7 cellular contexts compared by ENCODE assay signal in genomic region chr6:28597924-28598323, GRCh38.
A peak's percentile ranks its signal among the peaks of the same experiment; 100 is the strongest.
DNase-seq lines count a peak whose midpoint lies in the region; TF ChIP-seq lines count a peak whose summit lies in the region.

No MANE protein-coding gene starts in this region.

- no peaks in the 10 kb centered on the region for H3K79me1 ChIP-seq in neuronal stem cell (ENCODE audit: low read depth, low read length)

- H2BK12ac ChIP-seq in neuronal stem cell (ENCODE audit: low read length): no peak overlapping the region

- H3K27me3 ChIP-seq in HAP-1 (ENCODE audit: low read depth) (no peaks in the 10 kb centered on the region), neuronal stem cell (ENCODE audit: control insufficient read depth in 3 of 3, insufficient read depth in 3 of 3, low read depth in 1 of 3, low read length in 3 of 3) (peaks cover 0 to 3% (median 0%) of the 10 kb centered on the region in 3 experiments), uterus (peaks cover 0 to 5% of the 10 kb centered on the region in 2 donors)

- POLR2A ChIA-PET in GM10248 (lab: Yijun Ruan, JAX): no interaction called here

- no peak for TF ChIP-seq POLR2A in uterus (IDR thresholded peaks at IDR 0.05)

- H2BK15ac ChIP-seq in neuronal stem cell (ENCODE audit: low read length): no peak overlapping the region

- H4K91ac ChIP-seq in neuronal stem cell (ENCODE audit: low read depth, low read length, poor library complexity): no peak overlapping the region

- H3K4me3 ChIP-seq in HAP-1: peak overlapping the region; percentile 43
- H3K4me3 ChIP-seq in cardiac fibroblast (replicated peaks in 1 of 2; ENCODE audit: low read depth in 2 of 2, low read length in 2 of 2): peak overlapping the region; percentile 28 to 48
- H3K4me3 ChIP-seq in neuronal stem cell (ENCODE audit: low read length in 2 of 2): peak overlapping the region in 1 of 2 donors; percentile 67
- no peak overlapping the region for H3K4me3 ChIP-seq in uterus

- DNase-seq in HAP-1 (ENCODE audit: low spot score in 2 of 2): peak; percentile 34 to 67
- DNase-seq in NCI-H524 (lab: John Stamatoyannopoulos, UW): peak; percentile 32 to 67
- peak in 1 of 2 donors; percentile 31 for DNase-seq in cardiac fibroblast (ENCODE audit: low read depth in 2 of 2)
- no peak for DNase-seq in neuronal stem cell (ENCODE audit: low spot score)
- no peak for DNase-seq in NAMALWA (ENCODE audit: low spot score)
- no peak for DNase-seq in uterus
- no peak for DNase-seq in GM10248 (ENCODE audit: extremely low spot score)

- H3K23ac ChIP-seq in neuronal stem cell (ENCODE audit: low read depth, low read length, poor library complexity): no peak overlapping the region

- no peak overlapping the region for H2AFZ ChIP-seq in neuronal stem cell (ENCODE audit: low read length)

- H3K4me2 ChIP-seq in neuronal stem cell (ENCODE audit: insufficient read depth, low read length, poor library complexity, severe bottlenecking): peak overlapping the region; percentile 35

- H3K36me3 ChIP-seq in HAP-1 (replicated peaks) (no peaks in the 10 kb centered on the region), neuronal stem cell (replicated peaks in 1 of 2; ENCODE audit: control insufficient read depth in 2 of 2, insufficient read depth in 2 of 2, low read length in 2 of 2) (no peaks in the 10 kb centered on the region), uterus (no peaks in the 10 kb centered on the region)

- TF ChIP-seq CTCF in cardiac fibroblast (IDR thresholded peaks at IDR 0.05; ENCODE audit: low read depth, low read length): no peak
- no peak for TF ChIP-seq CTCF in uterus (IDR thresholded peaks at IDR 0.05)
- TF ChIP-seq CTCF in GM10248 (IDR thresholded peaks at IDR 0.05; ENCODE audit: control extremely low read depth, extremely low read depth, low read depth, missing control alignments): no peak

- no peak overlapping the region for H3K27ac ChIP-seq in neuronal stem cell (replicated peaks; ENCODE audit: low read length)
- no peak overlapping the region for H3K27ac ChIP-seq in uterus

- no peak overlapping the region for H2BK120ac ChIP-seq in neuronal stem cell (ENCODE audit: low read depth, low read length)

- no peak overlapping the region for H3K14ac ChIP-seq in neuronal stem cell (ENCODE audit: low read length)

- no peak overlapping the region for H2AK5ac ChIP-seq in neuronal stem cell (ENCODE audit: low read depth, low read length)

- no peak overlapping the region for H3K4ac ChIP-seq in neuronal stem cell (ENCODE audit: low read length)

- no peak overlapping the region for H2BK5ac ChIP-seq in neuronal stem cell (ENCODE audit: low read length)

- H3K9ac ChIP-seq in neuronal stem cell (ENCODE audit: low read depth, low read length, poor library complexity): no peak overlapping the region

- H3K4me1 ChIP-seq in HAP-1 (0 out of 2 replicates have a peak, but pooled peaks cover 6% of the 10 kb centered on the region), neuronal stem cell (ENCODE audit: control insufficient read depth in 2 of 2, insufficient read depth in 1 of 2, low read depth in 1 of 2, low read length in 2 of 2) (no peaks in the 10 kb centered on the region), uterus (no peaks in the 10 kb centered on the region)

- H3K9me3 ChIP-seq in HAP-1: no peaks in the 10 kb centered on the region
- no peaks in the 10 kb centered on the region for H3K9me3 ChIP-seq in neuronal stem cell (replicated peaks in 1 of 2; ENCODE audit: control insufficient read depth in 2 of 2, insufficient read depth in 1 of 2, low read depth in 1 of 2, low read length in 2 of 2)
- no peaks in the 10 kb centered on the region for H3K9me3 ChIP-seq in uterus

- no peak overlapping the region for H4K8ac ChIP-seq in neuronal stem cell (ENCODE audit: low read depth, low read length)

- WGBS in neuronal stem cell (ENCODE audit: extremely low coverage in 2 of 2, insufficient read length in 2 of 2, insufficient replicate concordance in 1 of 2), 2 donors: no CpG with 5 or more reads among the region's 10 CpGs

- no peak overlapping the region for H3K18ac ChIP-seq in neuronal stem cell (ENCODE audit: low read length)

- CTCF ChIA-PET in GM10248 (lab: Yijun Ruan, JAX): no interaction called here

- intact Hi-C loops in uterus (cut with DNase I; ENCODE audit: low total_unique reads): no loop called here

- in situ Hi-C loops in HAP-1 (cut with MboI; ENCODE audit: low sequenced_read_pairs): no loop called here

Comparison
In these comparisons a context has a peak if more than half of its experiments do, and no peak if none do; other contexts are left out.
1. DNase-seq: peak in HAP-1 (2 of 2) and NCI-H524 (2 of 2); none in neuronal stem cell (single experiment), NAMALWA (single experiment), uterus (0 of 2) and GM10248 (single experiment).
2. H3K4me3 ChIP-seq: peak in HAP-1 (single experiment) and cardiac fibroblast (2 of 2); none in uterus (0 of 2).